In genomic region chr9:104682642-104683041, GRCh38 we compare ENCODE assay signal across 8 cellular contexts.
A peak's percentile ranks its signal among the peaks of the same experiment; 100 is the strongest.
DNase-seq lines count a peak whose midpoint lies in the region; ATAC-seq and TF ChIP-seq lines count a peak whose summit lies in the region.

No MANE protein-coding gene starts in this region.

- ATAC-seq in HG03460 (IDR thresholded peaks at IDR 0.05; ENCODE audit: unreplicated experiment): peak; percentile 72

- DNase-seq in EL (peak; percentile 43), GM20000 (ENCODE audit: low spot score) (peak; percentile 25), NCI-H446 (lab: John Stamatoyannopoulos, UW) (peak; percentile 0 to 65), amniotic epithelial cell (ENCODE audit: low read depth) (peak; percentile 56), kidney glomerular epithelial cell (lab: John Stamatoyannopoulos, UW) (peak; percentile 58), nucleus accumbens (lab: John Stamatoyannopoulos, UW) (no peak), GM19238 (ENCODE audit: insufficient read length, low spot score) (no peak)

- no peak for TF ChIP-seq CTCF in GM20000 (IDR thresholded peaks at IDR 0.05; ENCODE audit: extremely low read depth, missing control alignments)

Comparison
In these comparisons a context has a peak if more than half of its experiments do, and no peak if none do; other contexts are left out.
1. DNase-seq: peak in EL (single experiment), GM20000 (single experiment), NCI-H446 (2 of 2), amniotic epithelial cell (single experiment) and kidney glomerular epithelial cell (single experiment); none in nucleus accumbens (0 of 56) and GM19238 (single experiment).